ENCODE assay signal across 1 cellular context in the genomic region with DNA sequence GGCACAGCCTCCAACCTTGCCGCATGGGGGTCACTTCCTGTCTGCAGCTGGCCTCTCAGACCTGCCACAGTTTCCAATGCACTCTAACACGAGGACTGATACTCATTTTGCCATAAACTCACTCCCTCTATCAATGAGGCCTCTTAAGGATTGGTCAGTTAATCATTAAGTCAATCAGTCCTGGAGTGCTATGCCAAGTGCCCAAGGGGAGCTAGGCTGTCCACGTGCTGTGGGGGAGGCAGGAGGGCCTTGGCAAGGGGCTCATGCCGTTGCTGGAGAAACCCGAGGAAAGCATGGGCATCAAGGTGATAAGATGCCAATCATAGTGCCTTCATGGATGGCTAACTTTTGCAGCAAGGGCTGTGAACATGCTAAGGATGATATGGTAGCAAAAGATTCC.
TF ChIP-seq lines count a peak whose summit lies in the region.

No MANE protein-coding gene starts in this region.

TF ChIP-seq in IMR-90, 13 proteins besides CTCF, POLR2A, EP300 and RAD21:
- TF ChIP-seq NFE2L2 (IDR thresholded peaks at IDR 0.05; ENCODE audit: low read depth, low read length) (no peak), RCOR1 (IDR thresholded peaks at IDR 0.05; ENCODE audit: insufficient replicate concordance, low read length) (no peak), USF2 (IDR thresholded peaks at IDR 0.05; ENCODE audit: low read depth, low read length) (no peak), FOS (IDR thresholded peaks at IDR 0.05; ENCODE audit: low read depth, low read length) (no peak)
